In genomic region chr1:209755926-209756607, GRCh38 we compare ENCODE assay signal across 7 cellular contexts.
DNase-seq lines count a peak whose midpoint lies in the region; ATAC-seq lines count a peak whose summit lies in the region.

Gene TRAF3IP3 (plus strand): TSS chr1:209756053. CDS start chr1:209760040, 3,987 bp downstream.

- ATAC-seq in GM19372 (IDR thresholded peaks at IDR 0.05; ENCODE audit: low read depth, unreplicated experiment): peak; percentile 74
- ATAC-seq in HG03378 (IDR thresholded peaks at IDR 0.05; ENCODE audit: unreplicated experiment): peak; percentile 70

- peak; percentile 66 for DNase-seq in activated CD4-positive, CD25-positive, alpha-beta regulatory T cell treated with anti-CD3 and anti-CD28 coated beads, Interleukin-2, amount 50 U/mL, for 16 hours (ENCODE audit: low read depth, low spot score)
- peak; percentile 65 for DNase-seq in effector CD4-positive, alpha-beta T cell
- peak; percentile 53 to 69 (median 69) for DNase-seq in stimulated activated CD4-positive, alpha-beta T cell treated with anti-CD3 and anti-CD28 coated beads, TNF-alpha, amount 100 ng/mL, for 48 hours (ENCODE audit: low read depth in 3 of 3)
- DNase-seq in COR-L47 (lab: John Stamatoyannopoulos, UW) (no peak), NCI-H1930 (lab: John Stamatoyannopoulos, UW) (no peak)

Comparison
In these comparisons a context has a peak if more than half of its experiments do, and no peak if none do; other contexts are left out.
1. DNase-seq: peak in activated CD4-positive, CD25-positive, alpha-beta regulatory T cell treated with anti-CD3 and anti-CD28 coated beads, Interleukin-2, amount 50 U/mL, for 16 hours (single experiment), effector CD4-positive, alpha-beta T cell (single experiment) and stimulated activated CD4-positive, alpha-beta T cell treated with anti-CD3 and anti-CD28 coated beads, TNF-alpha, amount 100 ng/mL, for 48 hours (3 of 3); none in COR-L47 (single experiment) and NCI-H1930 (0 of 2).